ENCODE assay signal across 1 cellular context in genomic region chr3:132881756-132882409, GRCh38.
TF ChIP-seq lines count a peak whose summit lies in the region.

No MANE protein-coding gene starts in this region.

TF ChIP-seq in HepG2, 621 proteins besides CTCF, POLR2A, EP300 and RAD21 (continued from another document):
- TF ChIP-seq AHDC1 (CRISPR knock-in tag; IDR thresholded peaks at IDR 0.05; ENCODE audit: borderline replicate concordance) (no peak), CHD4 (IDR thresholded peaks at IDR 0.05; ENCODE audit: borderline replicate concordance, low read length) (no peak)
